ENCODE assay signal across 8 cellular contexts in the genomic region with DNA sequence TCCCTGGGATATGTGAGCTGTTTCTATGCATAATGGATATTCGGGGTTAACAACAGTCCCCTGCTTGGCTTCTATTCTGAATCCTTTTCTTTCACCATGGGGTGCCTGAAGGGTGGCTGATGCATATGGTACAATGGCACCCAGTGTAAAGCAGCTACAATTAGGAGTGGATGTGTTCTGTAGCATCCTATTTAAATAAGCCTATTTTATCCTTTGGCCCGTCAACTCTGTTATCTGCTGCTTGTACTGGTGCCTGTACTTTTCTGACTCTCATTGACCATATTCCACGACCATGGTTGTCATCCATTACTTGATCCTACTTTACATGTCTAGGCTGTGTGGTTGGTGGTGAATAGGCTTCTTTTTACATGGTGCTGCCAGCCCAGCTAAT. TPM values are rescaled to one million over a fixed set of nuclear protein-coding genes. Genes with fewer than 3 reads are reported as not detected.
DNase-seq lines count a peak whose midpoint lies in the region; ATAC-seq, FAIRE-seq and TF ChIP-seq lines count a peak whose summit lies in the region.

No MANE protein-coding gene starts in this region.

- H3K27me3 ChIP-seq in pancreas: no peaks in the 10 kb centered on the region

- CTCF ChIA-PET in OCI-LY7 (lab: Charles Lee; ENCODE audit: unreplicated experiment): no interaction called here

- no TSS peak for BruUV-seq in OCI-LY7 (replicated peaks; lab: Mats Ljungman, UMichigan)

- H4K20me1 ChIP-seq in OCI-LY7 (ENCODE audit: insufficient read depth, low read length): peaks cover 34% of the 10 kb centered on the region

- H3K4me1 ChIP-seq in OCI-LY7 (ENCODE audit: insufficient read depth, low read length, poor library complexity, severe bottlenecking): peaks cover 51% of the 10 kb centered on the region
- H3K4me1 ChIP-seq in pancreas: peaks cover 12 to 18% (median 12%) of the 10 kb centered on the region in 3 donors

- in situ Hi-C loops in Caki2 (cut with HindIII; ENCODE audit: low pct_unique_long_range_greater_than_20kb, low sequenced_read_pairs): no loop called here

- 43 to 46% methylated on average over 3 of the region's 3 CpGs for WGBS in pancreas, 2 donors

- POLR2A ChIA-PET in OCI-LY7 (lab: Charles Lee): no interaction called here

- TF ChIP-seq CTCF in OCI-LY7 (conservative IDR thresholded peaks at IDR 0.05; ENCODE audit: low read length) (no peak), pancreas (IDR thresholded peaks at IDR 0.05) (no peak), GM20000 (IDR thresholded peaks at IDR 0.05; ENCODE audit: extremely low read depth, missing control alignments) (no peak)

- intact Hi-C loops in OCI-LY7 (cut with micrococcal nuclease; ENCODE audit: unreplicated experiment) (no loop called here), pancreas (cut with DNase I) (no loop called here)

- H3K79me2 ChIP-seq in OCI-LY7 (ENCODE audit: insufficient read depth, low read depth, low read length): peaks cover 82% of the 10 kb centered on the region

- no peak for ATAC-seq in pancreas
- no peak for ATAC-seq in GM18858 (IDR thresholded peaks at IDR 0.05; ENCODE audit: unreplicated experiment)

- TF ChIP-seq POLR2A in erythroblast (IDR thresholded peaks at IDR 0.05; ENCODE audit: low read length): no peak

- H3K4me2 ChIP-seq in OCI-LY7 (ENCODE audit: low read length): peak overlapping the region; percentile 86

- DNase-seq in Caki2 (ENCODE audit: low read depth) (peak; percentile 18), OCI-LY7 (ENCODE audit: low spot score) (no peak), erythroblast (lab: John Stamatoyannopoulos, UW) (peak; percentile 23 to 32), pancreas (no peak), DMS53 treated with DMSO at 0.1 percent for 48 hours (lab: John Stamatoyannopoulos, UW; ENCODE audit: unreplicated experiment) (no peak), ecto neural progenitor cell (ENCODE audit: low spot score) (no peak), GM20000 (ENCODE audit: low spot score) (no peak)

- H3K9me3 ChIP-seq in OCI-LY7 (ENCODE audit: low read length) (no peaks in the 10 kb centered on the region; the same call in 1 of the 2 replicates), pancreas (no peaks in the 10 kb centered on the region)

- no peak overlapping the region for H2AFZ ChIP-seq in OCI-LY7 (ENCODE audit: low read length)

- H3K27ac ChIP-seq in OCI-LY7 (ENCODE audit: low read depth, low read length, poor library complexity, severe bottlenecking): peak overlapping the region; percentile 88
- H3K27ac ChIP-seq in pancreas: no peak overlapping the region

- H3K9me2 ChIP-seq in OCI-LY7 (ENCODE audit: insufficient read depth, low read length): no peaks in the 10 kb centered on the region

- H3K36me3 ChIP-seq in OCI-LY7 (ENCODE audit: insufficient read depth, low read length): peaks cover 70% of the 10 kb centered on the region
- H3K36me3 ChIP-seq in pancreas: peaks cover 0 to 23% (median 9%) of the 10 kb centered on the region in 3 donors

- no peak for FAIRE-seq in pancreas (lab: Jason Lieb, UNC)

- H3K4me3 ChIP-seq in OCI-LY7 (ENCODE audit: low read depth, low read length, poor library complexity, severe bottlenecking) (peak overlapping the region; percentile 81), pancreas (peak overlapping the region; percentile 47 to 81 (median 77))

RNA-seq across cellular contexts. Expression of gene TUG1, which starts 1.3 kb away (rescaled TPM):
- total RNA-seq in Caki2 (2014; rRNA removed; shearing (Covaris generic); ENCODE audit: low replicate concordance): 6.8 and 16.0 TPM in 2 replicates
- 60.1 and 70.3 TPM in 2 replicates for total RNA-seq in OCI-LY7 (2014; rRNA removed; shearing (Covaris generic))
- 109 and 127 TPM in 2 replicates for total RNA-seq in OCI-LY7 (2022)
- total RNA-seq in pancreas: 10 to 100 TPM; 18.7 to 38.4 (median 23.0) TPM
- polyA plus RNA-seq in pancreas: 10 to 100 TPM; 18.2 to 49.1 TPM

RNA-seq across cellular contexts. Expression of gene MORC2, which starts 1.8 kb away (rescaled TPM):
- total RNA-seq in Caki2 (2014; rRNA removed; shearing (Covaris generic); ENCODE audit: low replicate concordance): 14.4 and 19.5 TPM in 2 replicates
- 22.9 and 26.0 TPM in 2 replicates for total RNA-seq in OCI-LY7 (2014; rRNA removed; shearing (Covaris generic))
- 35.6 and 37.4 TPM in 2 replicates for total RNA-seq in OCI-LY7 (2022)
- 10 to 100 TPM in 2 of 6 donors, 1 to 10 TPM in 4; 7.8 to 16.7 (median 9.7) TPM for total RNA-seq in pancreas
- 10 to 100 TPM; 30.9 to 36.1 TPM for polyA plus RNA-seq in pancreas

Comparison
In these comparisons a context has a peak if more than half of its experiments do, and no peak if none do; other contexts are left out.
1. DNase-seq: peak in Caki2 (single experiment) and erythroblast (2 of 2); none in OCI-LY7 (single experiment), pancreas (0 of 6), DMS53 treated with DMSO at 0.1 percent for 48 hours (single experiment), ecto neural progenitor cell (single experiment) and GM20000 (single experiment).